ENCODE assay signal across 15 cellular contexts in genomic region chr11:58498464-58498863, GRCh38. TPM values are rescaled to one million over a fixed set of nuclear protein-coding genes. Genes with fewer than 3 reads are reported as not detected.
A peak's percentile ranks its signal among the peaks of the same experiment; 100 is the strongest.
DNase-seq lines count a peak whose midpoint lies in the region; ATAC-seq and TF ChIP-seq lines count a peak whose summit lies in the region.
"Had no signal": no experiment of that assay in that cellular context is flagged by ENCODE, and none has a peak within 500 bp of the region (broad histone marks: within the 10 kb centered on the region; RNA-seq: fewer than 3 reads in every experiment).

No MANE protein-coding gene starts in this region.

- H3K27ac ChIP-seq in Peyer's patch (peak overlapping the region in 2 of 4 donors; percentile 7 to 21), PC-3 (ENCODE audit: low read length) (no peak overlapping the region)
- H3K27ac ChIP-seq: esophagus muscularis mucosa, SJCRH30, testis had no signal

- H3K27me3 ChIP-seq in Peyer's patch (no peaks in the 10 kb centered on the region), PC-3 (ENCODE audit: low read length) (no peaks in the 10 kb centered on the region)
- H3K27me3 ChIP-seq: esophagus muscularis mucosa, SJCRH30, testis had no signal

- H3K4me1 ChIP-seq in Peyer's patch (no peaks in the 10 kb centered on the region), PC-3 (ENCODE audit: insufficient read depth, low read length) (peaks cover 18% of the 10 kb centered on the region)
- H3K4me1 ChIP-seq: SJCRH30, testis had no signal

- no peak overlapping the region for H2AFZ ChIP-seq in PC-3 (ENCODE audit: low read length)

- H4K20me1 ChIP-seq in PC-3 (ENCODE audit: low read length): no peaks in the 10 kb centered on the region

- intact Hi-C loops in PC-3 (cut with micrococcal nuclease): no loop called here
- intact Hi-C loops in posterior cingulate gyrus (cut with DNase I): no loop called here

- H3K9me2 ChIP-seq in PC-3 (replicated peaks; ENCODE audit: low read length): no peaks in the 10 kb centered on the region

- no peaks in the 10 kb centered on the region for H3K79me2 ChIP-seq in PC-3 (ENCODE audit: low read length)

- no TSS peak for BruUV-seq in PC-3 (replicated peaks; lab: Mats Ljungman, UMichigan)

- H3K4me3 ChIP-seq in AG10803 (ENCODE audit: low read length) (no peak overlapping the region), Peyer's patch (no peak overlapping the region), fibroblast of the aortic adventitia (ENCODE audit: low read depth, low read length) (no peak overlapping the region), PC-3 (ENCODE audit: low read length) (no peak overlapping the region)
- H3K4me3 ChIP-seq: esophagus muscularis mucosa, SJCRH30, testis had no signal

- DNase-seq in AG10803 (ENCODE audit: low read depth) (peak; percentile 31), EH (ENCODE audit: low read depth) (peak; percentile 14), Peyer's patch (peak in 2 of 3 donors; percentile 21 to 56), fibroblast of the aortic adventitia (ENCODE audit: low read depth) (peak; percentile 11), PC-3 (no peak), posterior cingulate gyrus (no peak), NCI-H1048 (lab: John Stamatoyannopoulos, UW) (no peak)
- DNase-seq: anterior cingulate cortex, NCI-H2107, NCI-H774, testis had no signal

- H3K9me3 ChIP-seq in Peyer's patch: no peaks in the 10 kb centered on the region
- no peaks in the 10 kb centered on the region for H3K9me3 ChIP-seq in PC-3 (ENCODE audit: low read length)
- H3K9me3 ChIP-seq: esophagus muscularis mucosa, SJCRH30, testis had no signal

- TF ChIP-seq CTCF in AG10803 (conservative IDR thresholded peaks at IDR 0.05; ENCODE audit: low read length) (no peak), Peyer's patch (IDR thresholded peaks at IDR 0.05) (no peak), fibroblast of the aortic adventitia (IDR thresholded peaks at IDR 0.05; ENCODE audit: insufficient read depth, low read length) (no peak), PC-3 (conservative IDR thresholded peaks at IDR 0.05; ENCODE audit: low read depth, low read length) (no peak)

- no peak for ATAC-seq in PC-3
- ATAC-seq in activated CD4-positive, CD25-positive, alpha-beta regulatory T cell treated with anti-CD3 and anti-CD28 coated beads, Interleukin-2, amount 50 U/mL, for 24 hours: no peak

- H3K4me2 ChIP-seq in PC-3 (ENCODE audit: low read length): no peak overlapping the region

- no peak overlapping the region for H3K9ac ChIP-seq in PC-3 (ENCODE audit: low read length)

- no peaks in the 10 kb centered on the region for H3K36me3 ChIP-seq in Peyer's patch
- no peaks in the 10 kb centered on the region for H3K36me3 ChIP-seq in PC-3 (ENCODE audit: low read depth, low read length)
- H3K36me3 ChIP-seq: esophagus muscularis mucosa, SJCRH30 had no signal

- CTCF ChIA-PET in PC-3 (lab: Charles Lee): no interaction called here

- TF ChIP-seq POLR2A in Peyer's patch (IDR thresholded peaks at IDR 0.05): no peak

- POLR2A ChIA-PET in PC-3 (lab: Charles Lee; ENCODE audit: unreplicated experiment): no interaction called here

- no peaks in the 10 kb centered on the region for H3F3A ChIP-seq in PC-3 (ENCODE audit: low read length, unreplicated experiment)

RNA-seq across cellular contexts. Expression of gene OR5B21, which starts 9.4 kb away (rescaled TPM):
- not detected for total RNA-seq in Peyer's patch
- not detected in 2 replicates for total RNA-seq in fibroblast of the aortic adventitia (ENCODE audit: low replicate concordance)
- not detected in 2 replicates for total RNA-seq in PC-3 (2014; rRNA removed)
- total RNA-seq: esophagus muscularis mucosa, progenitor cell of endocrine pancreas, SJCRH30 had no signal

RNA-seq across cellular contexts. Expression of gene OR5B12, which starts 56.4 kb away (rescaled TPM):
- not detected for total RNA-seq in Peyer's patch
- 0.74 TPM in 1 of 2 replicates, not detected in the other for total RNA-seq in fibroblast of the aortic adventitia (ENCODE audit: low replicate concordance)
- not detected in 2 replicates for total RNA-seq in PC-3 (2014; rRNA removed)
- total RNA-seq: esophagus muscularis mucosa, progenitor cell of endocrine pancreas, SJCRH30 had no signal

Comparison
In these comparisons a context has a peak if more than half of its experiments do, and no peak if none do; other contexts are left out.
1. DNase-seq: peak in AG10803 (single experiment), EH (single experiment), Peyer's patch (2 of 3) and fibroblast of the aortic adventitia (single experiment); none in PC-3 (single experiment), posterior cingulate gyrus (0 of 10) and NCI-H1048 (single experiment).